4 cellular contexts compared by ENCODE assay signal in genomic region chr7:136302049-136302448, GRCh38.
"Had no signal": no experiment of that assay in that cellular context is flagged by ENCODE, and none has a peak within 500 bp of the region (broad histone marks: within the 10 kb centered on the region; RNA-seq: fewer than 3 reads in every experiment).

No MANE protein-coding gene starts in this region.

- ATAC-seq: GM23338 had no signal

- DNase-seq: H9, HCEC 1CT, IMR-90 had no signal

- H3K4me1 Mint-ChIP-seq: GM23338, H9 had no signal

- H3K27ac Mint-ChIP-seq: GM23338, H9 had no signal

- H2AFZ ChIP-seq: GM23338 had no signal

- H3K9me3 Mint-ChIP-seq: H9 had no signal

- H3K4me3 ChIP-seq: GM23338 had no signal

- H3K4me2 ChIP-seq: GM23338 had no signal

- H3K4me3 Mint-ChIP-seq: GM23338, H9 had no signal
